In the genomic region with DNA sequence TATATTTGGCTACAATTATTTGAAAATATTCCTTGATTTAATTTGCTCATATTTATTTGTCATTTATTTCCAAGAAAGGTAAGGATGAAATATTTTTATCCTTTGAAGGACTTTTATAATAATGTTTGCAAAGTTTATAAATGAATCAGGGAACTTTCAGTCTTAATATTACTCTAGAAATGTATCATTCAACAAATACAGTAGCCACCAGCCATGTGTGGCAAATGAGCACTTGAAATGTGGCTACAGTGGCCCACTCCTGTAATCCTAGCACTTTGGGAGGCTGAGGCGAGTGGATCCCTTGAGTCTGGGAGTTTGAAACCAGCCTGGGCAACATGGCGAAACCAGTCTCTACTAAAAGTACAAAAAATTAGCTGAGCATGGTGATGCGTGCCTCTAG, we compare ENCODE assay signal across 22 cellular contexts.
"Had no signal": no experiment of that assay in that cellular context is flagged by ENCODE, and none has a peak within 500 bp of the region (broad histone marks: within the 10 kb centered on the region; RNA-seq: fewer than 3 reads in every experiment).

No MANE protein-coding gene starts in this region.

- ATAC-seq: HepG2, Panc1, PC-3, SK-N-SH treated with all-trans-retinoic acid at 6 μM for 48 hours had no signal

- H3K36me3 ChIP-seq: MG63, SJCRH30 had no signal

- H3K4me3 ChIP-seq: MG63, SJCRH30 had no signal

- DNase-seq: IMR-90, KG1, MG63, NCI-H1092, NCI-H1436, NCI-H187, NCI-H2029, NCI-H2081 treated with DMSO at 0.1 percent for 48 hours, NCI-H2171, NCI-H226, NCI-H446, NCI-H510A, NCI-H524 treated with DMSO at 0.1 percent for 48 hours, NCI-H69, NCI-H774, PC-3, SHP77 treated with DMSO at 0.1 percent for 48 hours, SJCRH30 had no signal

- H3K27ac ChIP-seq: RWPE1, SJCRH30 had no signal

- FAIRE-seq: HepG2 had no signal

- H3K4me1 ChIP-seq: SJCRH30 had no signal

- H3K9me3 ChIP-seq: MG63, SJCRH30 had no signal
